ENCODE assay signal across 2 cellular contexts in the genomic region with DNA sequence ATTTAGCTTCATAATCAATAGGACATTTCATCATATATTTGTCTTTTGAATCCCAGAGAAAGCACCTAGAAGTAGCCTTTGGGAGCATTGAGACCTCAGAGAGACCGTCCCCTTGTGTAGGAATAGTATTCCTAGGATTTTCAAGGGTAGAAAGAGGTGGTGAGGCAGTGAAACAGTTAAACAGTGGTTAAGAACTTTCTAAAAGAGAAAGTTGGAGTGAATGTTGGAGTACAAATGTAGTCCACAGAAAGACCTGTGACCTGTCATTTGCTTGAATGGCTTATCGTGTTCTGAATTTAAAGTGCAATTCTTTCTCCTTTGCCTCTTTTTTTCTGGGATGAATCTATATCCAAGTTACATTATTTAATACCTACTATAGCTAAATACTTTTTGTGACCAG.
TF ChIP-seq lines count a peak whose summit lies in the region.

No MANE protein-coding gene starts in this region.

TF ChIP-seq in HEK293, 187 proteins besides CTCF, POLR2A, EP300 and RAD21:
- TF ChIP-seq, protein P1, sequence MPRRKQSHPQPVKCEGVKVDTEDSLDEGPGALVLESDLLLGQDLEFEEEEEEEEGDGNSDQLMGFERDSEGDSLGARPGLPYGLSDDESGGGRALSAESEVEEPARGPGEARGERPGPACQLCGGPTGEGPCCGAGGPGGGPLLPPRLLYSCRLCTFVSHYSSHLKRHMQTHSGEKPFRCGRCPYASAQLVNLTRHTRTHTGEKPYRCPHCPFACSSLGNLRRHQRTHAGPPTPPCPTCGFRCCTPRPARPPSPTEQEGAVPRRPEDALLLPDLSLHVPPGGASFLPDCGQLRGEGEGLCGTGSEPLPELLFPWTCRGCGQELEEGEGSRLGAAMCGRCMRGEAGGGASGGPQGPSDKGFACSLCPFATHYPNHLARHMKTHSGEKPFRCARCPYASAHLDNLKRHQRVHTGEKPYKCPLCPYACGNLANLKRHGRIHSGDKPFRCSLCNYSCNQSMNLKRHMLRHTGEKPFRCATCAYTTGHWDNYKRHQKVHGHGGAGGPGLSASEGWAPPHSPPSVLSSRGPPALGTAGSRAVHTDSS (tag by site-specific recombination; IDR thresholded peaks at IDR 0.05): no peak
- no peak for TF ChIP-seq ZNF664 (tag by site-specific recombination; IDR thresholded peaks at IDR 0.05)
- no peak for TF ChIP-seq ZNF530 (tag by site-specific recombination; IDR thresholded peaks at IDR 0.05; ENCODE audit: low read depth)
- TF ChIP-seq PRDM1 (tag by site-specific recombination; IDR thresholded peaks at IDR 0.05): peak; percentile 78
TF ChIP-seq in HEK293: peak in this region for 1.

TF ChIP-seq in GM12878, 131 proteins besides CTCF, POLR2A, EP300 and RAD21:
- TF ChIP-seq KAT2A (conservative IDR thresholded peaks at IDR 0.05; ENCODE audit: control insufficient read depth, low read depth, low read length) (no peak), MYB (IDR thresholded peaks at IDR 0.05; ENCODE audit: borderline replicate concordance, low read depth, low read length) (no peak), RELA (IDR thresholded peaks at IDR 0.05; ENCODE audit: borderline replicate concordance, partially characterized antibody) (no peak), TARDBP (IDR thresholded peaks at IDR 0.05; ENCODE audit: borderline replicate concordance) (no peak), ZNF217 (IDR thresholded peaks at IDR 0.05) (no peak), NR2C2 (IDR thresholded peaks at IDR 0.05; ENCODE audit: borderline replicate concordance, control insufficient read depth, insufficient read length, low read depth) (no peak), POLR2AphosphoS5 (IDR thresholded peaks at IDR 0.05; ENCODE audit: low read length) (no peak), ZNF622 (IDR thresholded peaks at IDR 0.05) (no peak)
TF ChIP-seq in GM12878: peak in this region for 0.
